1 cellular context compared by ENCODE assay signal in genomic region chr17:40112718-40113109, GRCh38.
TF ChIP-seq lines count a peak whose summit lies in the region.

No MANE protein-coding gene starts in this region.

TF ChIP-seq in H1, 55 proteins besides CTCF, POLR2A, EP300 and RAD21:
- TF ChIP-seq CHD2 (IDR thresholded peaks at IDR 0.05; ENCODE audit: low read length) (no peak), BRCA1 (IDR thresholded peaks at IDR 0.05; ENCODE audit: low read depth, low read length) (no peak), YY1 (IDR thresholded peaks at IDR 0.05; ENCODE audit: low read depth, low read length) (no peak), ATF3 (IDR thresholded peaks at IDR 0.05; ENCODE audit: insufficient read depth, low read depth, low read length) (no peak), FOSL1 (IDR thresholded peaks at IDR 0.05; ENCODE audit: insufficient read depth, low read depth, low read length) (no peak), SIX5 (IDR thresholded peaks at IDR 0.05; ENCODE audit: low read depth, low read length) (no peak), ASH2L (IDR thresholded peaks at IDR 0.05; ENCODE audit: low read length) (no peak), GTF2F1 (IDR thresholded peaks at IDR 0.05; ENCODE audit: borderline replicate concordance, low read depth, low read length) (no peak), CEBPB (IDR thresholded peaks at IDR 0.05; ENCODE audit: low read depth, low read length) (no peak), SP2 (IDR thresholded peaks at IDR 0.05; ENCODE audit: low read length) (no peak), MAFK (IDR thresholded peaks at IDR 0.05; ENCODE audit: low read depth, low read length) (no peak)
TF ChIP-seq in H1: peak in this region for 0.
